ENCODE assay signal across 1 cellular context in genomic region chr19:5692785-5693194, GRCh38.
TF ChIP-seq lines count a peak whose summit lies in the region.

No MANE protein-coding gene starts in this region.

TF ChIP-seq in IMR-90, 13 proteins besides CTCF, POLR2A, EP300 and RAD21 (continued from another document):
- TF ChIP-seq RCOR1 (IDR thresholded peaks at IDR 0.05; ENCODE audit: insufficient replicate concordance, low read length) (no peak), SMC3 (IDR thresholded peaks at IDR 0.05; ENCODE audit: low read depth, low read length) (no peak), ELK1 (IDR thresholded peaks at IDR 0.05; ENCODE audit: borderline replicate concordance, low read depth, low read length) (no peak), FOS (IDR thresholded peaks at IDR 0.05; ENCODE audit: low read depth, low read length) (no peak), RFX5 (IDR thresholded peaks at IDR 0.05; ENCODE audit: low read depth, low read length) (no peak), USF2 (IDR thresholded peaks at IDR 0.05; ENCODE audit: low read depth, low read length) (no peak), NFE2L2 (IDR thresholded peaks at IDR 0.05; ENCODE audit: low read depth, low read length) (no peak)
